1 cellular context compared by ENCODE assay signal in genomic region chr3:31735667-31736066, GRCh38.
TF ChIP-seq lines count a peak whose summit lies in the region.

No MANE protein-coding gene starts in this region.

TF ChIP-seq in GM23338, 12 proteins besides CTCF, POLR2A, EP300 and RAD21 (continued from another document):
- TF ChIP-seq ZNF462 (CRISPR knock-in tag; IDR thresholded peaks at IDR 0.05) = no peak
